ENCODE assay signal across 13 cellular contexts in the genomic region with DNA sequence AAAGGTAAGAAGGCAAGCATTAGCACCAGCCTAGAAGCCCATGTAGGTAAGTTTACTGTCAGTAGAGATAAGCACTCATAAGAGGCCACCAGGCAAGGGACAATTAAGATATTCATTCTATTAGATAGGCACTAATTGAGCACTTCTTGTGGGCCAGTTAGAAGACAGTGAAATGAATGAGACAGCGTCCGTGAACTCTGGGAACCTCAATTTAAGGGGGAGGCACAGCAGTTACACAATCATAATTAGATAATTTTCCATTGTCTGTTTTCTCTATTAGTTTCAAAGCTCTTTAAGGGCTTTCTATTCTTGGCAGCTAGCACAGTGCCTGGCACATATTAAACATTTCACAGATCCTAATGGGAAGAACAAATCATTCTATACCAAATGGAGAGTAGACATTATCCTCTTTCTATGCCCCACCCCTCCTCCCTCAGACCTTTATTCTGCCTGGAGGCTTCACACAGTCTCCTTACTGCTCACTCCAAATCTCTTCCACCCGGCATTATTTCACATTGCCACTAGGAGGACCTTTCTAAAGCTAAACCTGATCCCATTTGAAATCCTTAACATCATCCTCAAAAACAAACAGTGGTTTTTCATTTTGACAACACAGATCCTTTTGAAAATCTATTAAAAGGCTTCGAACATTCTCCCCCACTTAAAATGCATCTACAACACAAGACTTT.
DNase-seq lines count a peak whose midpoint lies in the region; ATAC-seq and TF ChIP-seq lines count a peak whose summit lies in the region.
"Had no signal": no experiment of that assay in that cellular context is flagged by ENCODE, and none has a peak within 500 bp of the region (broad histone marks: within the 10 kb centered on the region; RNA-seq: fewer than 3 reads in every experiment).

No MANE protein-coding gene starts in this region.

- TF ChIP-seq CTCF in MM.1S (IDR thresholded peaks at IDR 0.05; ENCODE audit: low read length) (peak; percentile 12; the same call in 1 of the 2 replicates), foreskin keratinocyte (conservative IDR thresholded peaks at IDR 0.05) (no peak)

- H3K9ac ChIP-seq in MM.1S (ENCODE audit: low read length) (no peak overlapping the region), adipocyte (ENCODE audit: low read length) (no peak overlapping the region)

- H3K4me2 ChIP-seq in MM.1S (ENCODE audit: low read depth, low read length) = no peak overlapping the region

- no peaks in the 10 kb centered on the region for H3K27me3 ChIP-seq in MM.1S (replicated peaks; ENCODE audit: insufficient read depth, low read length)
- H3K27me3 ChIP-seq in adipocyte (replicated peaks; ENCODE audit: control insufficient read depth, insufficient read depth, low read length) = no peaks in the 10 kb centered on the region
- no peaks in the 10 kb centered on the region for H3K27me3 ChIP-seq in foreskin keratinocyte
- H3K27me3 ChIP-seq: cardiac muscle cell, uterus had no signal

- no peak for ATAC-seq in foreskin keratinocyte

- no peaks in the 10 kb centered on the region for H4K20me1 ChIP-seq in MM.1S (ENCODE audit: insufficient read depth, low read length)

- H3K79me2 ChIP-seq in MM.1S (ENCODE audit: low read length) = no peaks in the 10 kb centered on the region

- H3K4me1 ChIP-seq in MM.1S (ENCODE audit: low read length) (no peaks in the 10 kb centered on the region), adipocyte (ENCODE audit: control insufficient read depth, insufficient read depth, low read length) (no peaks in the 10 kb centered on the region), foreskin keratinocyte (no peaks in the 10 kb centered on the region)
- H3K4me1 ChIP-seq: uterus had no signal

- H3K36me3 ChIP-seq in MM.1S (replicated peaks; ENCODE audit: insufficient read depth, low read length) = no peaks in the 10 kb centered on the region
- H3K36me3 ChIP-seq in adipocyte (ENCODE audit: control insufficient read depth, insufficient read depth, low read length, severe bottlenecking) = no peaks in the 10 kb centered on the region
- H3K36me3 ChIP-seq: cardiac muscle cell, uterus had no signal

- no peak overlapping the region for H3K27ac ChIP-seq in MM.1S (ENCODE audit: low read length)
- no peak overlapping the region for H3K27ac ChIP-seq in foreskin keratinocyte
- H3K27ac ChIP-seq: cardiac muscle cell, SK-N-MC, uterus had no signal

- DNase-seq in GM03348 (ENCODE audit: low spot score) (peak; percentile 3), MM.1S (no peak), adipocyte (ENCODE audit: low read depth) (peak; percentile 2), kidney tubule cell (ENCODE audit: low spot score) (peak; percentile 6), foreskin keratinocyte (no peak), mesenteric fat pad (ENCODE audit: low spot score) (no peak), T-helper 9 cell (no peak)
- no peak for DNase-seq in activated effector memory CD4-positive, alpha-beta T cell treated with anti-CD3 and anti-CD28 coated beads, Interleukin-2, amount 50 U/mL, for 16 hours
- DNase-seq: activated CD8-positive, alpha-beta memory T cell treated with anti-CD3 and anti-CD28 coated beads for 24 hours; naive B cell; uterus had no signal

- no peak overlapping the region for H3K4me3 ChIP-seq in MM.1S (ENCODE audit: low read length)
- no peak overlapping the region for H3K4me3 ChIP-seq in adipocyte (ENCODE audit: low read length)
- H3K4me3 ChIP-seq: cardiac muscle cell, SK-N-MC, uterus had no signal

- no peaks in the 10 kb centered on the region for H3K9me3 ChIP-seq in MM.1S (replicated peaks; ENCODE audit: insufficient read depth, low read length)
- no peaks in the 10 kb centered on the region for H3K9me3 ChIP-seq in adipocyte (ENCODE audit: control insufficient read depth, low read length)
- H3K9me3 ChIP-seq: uterus had no signal

- no peak overlapping the region for H2AFZ ChIP-seq in MM.1S (ENCODE audit: low read length)

- no peaks in the 10 kb centered on the region for H3F3A ChIP-seq in MM.1S (ENCODE audit: insufficient read depth, low read length)

- no peaks in the 10 kb centered on the region for H3K9me2 ChIP-seq in MM.1S (replicated peaks; ENCODE audit: insufficient read depth, low read length)

Comparison
In these comparisons a context has a peak if more than half of its experiments do, and no peak if none do; other contexts are left out.
1. DNase-seq: peak in GM03348 (single experiment), adipocyte (single experiment) and kidney tubule cell (single experiment); none in MM.1S (single experiment), foreskin keratinocyte (0 of 2), mesenteric fat pad (single experiment), activated effector memory CD4-positive, alpha-beta T cell treated with anti-CD3 and anti-CD28 coated beads, Interleukin-2, amount 50 U/mL, for 16 hours (single experiment) and T-helper 9 cell (single experiment).